20 cellular contexts compared by ENCODE assay signal in the genomic region with DNA sequence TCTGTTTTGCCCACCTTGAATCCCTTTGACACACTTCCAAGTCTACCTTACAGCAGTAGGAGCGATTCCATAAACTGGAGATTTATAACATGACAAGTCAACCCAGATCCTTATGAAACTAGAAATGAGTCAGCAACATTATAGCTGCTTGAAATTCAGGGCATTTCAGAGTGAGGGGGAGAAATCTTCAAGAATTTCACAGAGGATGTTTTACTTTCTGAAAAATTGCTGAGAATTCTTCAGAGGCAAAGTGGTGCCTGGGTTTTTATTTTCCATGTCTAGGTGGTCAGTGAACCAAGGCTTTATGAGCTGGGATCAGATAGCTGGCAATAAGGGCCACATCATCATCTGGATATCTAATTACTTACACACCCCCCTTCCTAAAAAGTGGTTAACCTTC.
DNase-seq lines count a peak whose midpoint lies in the region; ATAC-seq, FAIRE-seq and TF ChIP-seq lines count a peak whose summit lies in the region.
"Had no signal": no experiment of that assay in that cellular context is flagged by ENCODE, and none has a peak within 500 bp of the region (broad histone marks: within the 10 kb centered on the region; RNA-seq: fewer than 3 reads in every experiment).

No MANE protein-coding gene starts in this region.

- no peaks in the 10 kb centered on the region for H3K36me3 ChIP-seq in GM23248 (ENCODE audit: low read depth)
- H3K36me3 ChIP-seq: BLaER1 treated with 17β-estradiol and CSF1 and Interleukin-3, amounts not matched to agents 10 nM and 100 nM; heart left ventricle; neutrophil had no signal

- no peaks in the 10 kb centered on the region for H3K9me2 ChIP-seq in GM23248 (ENCODE audit: insufficient read depth)

- WGBS in GM23248 (ENCODE audit: low coverage in 1 of 2, low lambda C conversion rate in 2 of 2, missing lambda C conversion rate in 2 of 2), 2 experiments = 41 to 59% methylated on average over 1 of the region's 1 CpG

- TF ChIP-seq POLR2A in GM12892 (IDR thresholded peaks at IDR 0.05; ENCODE audit: low read depth, low read length) = no peak

- no peaks in the 10 kb centered on the region for H3K27me3 ChIP-seq in GM23248 (replicated peaks; ENCODE audit: insufficient read depth)
- H3K27me3 ChIP-seq: BLaER1 treated with 17β-estradiol and CSF1 and Interleukin-3, amounts not matched to agents 10 nM and 100 nM; body of pancreas; dorsolateral prefrontal cortex; heart left ventricle; neutrophil had no signal

- H3K9ac ChIP-seq in GM23248 = no peak overlapping the region
- H3K9ac ChIP-seq: BLaER1 treated with 17β-estradiol and CSF1 and Interleukin-3, amounts not matched to agents 10 nM and 100 nM had no signal

- DNase-seq in GM23248 = peak; percentile 2
- DNase-seq in left kidney (ENCODE audit: low read depth, low spot score) = peak; percentile 59
- peak; percentile 11 for DNase-seq in urothelium cell line (ENCODE audit: low spot score)
- no peak for DNase-seq in NCI-H524 (lab: John Stamatoyannopoulos, UW)
- DNase-seq in GM12892 (ENCODE audit: insufficient read length) = no peak
- DNase-seq: activated CD4-positive, alpha-beta memory T cell treated with anti-CD3 and anti-CD28 coated beads for 36 hours; activated naive CD4-positive, alpha-beta T cell treated with anti-CD3 and anti-CD28 coated beads, Interleukin-2, amount 50 U/mL, for 16 hours; activated T-cell treated with anti-CD3 and anti-CD28 coated beads, Interleukin-2, amount 50 U/mL, for 24 hours; body of pancreas; dorsolateral prefrontal cortex; HCEC 1CT; heart left ventricle; islet precursor cell; stimulated activated CD4-positive, alpha-beta T cell treated with anti-CD3 and anti-CD28 coated beads, Interleukin-2, amount 100 ng/mL, for 48 hours; T-helper 1 cell had no signal

- no peaks in the 10 kb centered on the region for H3K4me1 ChIP-seq in GM23248 (ENCODE audit: insufficient read depth)

- FAIRE-seq in urothelium cell line (lab: Jason Lieb, UNC) (no peak), GM12892 (lab: Jason Lieb, UNC) (no peak)

- no peak overlapping the region for H3K4me3 ChIP-seq in GM23248
- H3K4me3 ChIP-seq: BLaER1 treated with 17β-estradiol and CSF1 and Interleukin-3, amounts not matched to agents 10 nM and 100 nM; body of pancreas; dorsolateral prefrontal cortex; heart left ventricle had no signal

- no peak for ATAC-seq in HG03521 (IDR thresholded peaks at IDR 0.05; ENCODE audit: unreplicated experiment)
- ATAC-seq: body of pancreas, heart left ventricle, Right ventricle myocardium inferior had no signal

- H2AFZ ChIP-seq in GM23248 = no peak overlapping the region

- H3K9me3 ChIP-seq in GM23248 (ENCODE audit: low read depth) = no peaks in the 10 kb centered on the region
- H3K9me3 ChIP-seq: BLaER1 treated with 17β-estradiol and CSF1 and Interleukin-3, amounts not matched to agents 10 nM and 100 nM; body of pancreas; heart left ventricle; neutrophil had no signal

- no peaks in the 10 kb centered on the region for H4K20me1 ChIP-seq in GM23248 (ENCODE audit: insufficient read depth)
- H4K20me1 ChIP-seq: BLaER1 treated with 17β-estradiol and CSF1 and Interleukin-3, amounts not matched to agents 10 nM and 100 nM had no signal

- in situ Hi-C loops in GM23248 (cut with MboI) = no loop called here

- no peaks in the 10 kb centered on the region for H3F3A ChIP-seq in GM23248 (ENCODE audit: insufficient read depth)

- no peak overlapping the region for H3K4me2 ChIP-seq in GM23248 (ENCODE audit: unreplicated experiment)
- H3K4me2 ChIP-seq: BLaER1 treated with 17β-estradiol and CSF1 and Interleukin-3, amounts not matched to agents 10 nM and 100 nM had no signal

- no peak overlapping the region for H3K27ac ChIP-seq in GM23248
- H3K27ac ChIP-seq in angular gyrus (ENCODE audit: low read depth, low read length) = peak overlapping the region; percentile 35
- H3K27ac ChIP-seq: BLaER1 treated with 17β-estradiol and CSF1 and Interleukin-3, amounts not matched to agents 10 nM and 100 nM; body of pancreas; heart left ventricle; neutrophil had no signal

- no peaks in the 10 kb centered on the region for H3K79me2 ChIP-seq in GM23248 (ENCODE audit: insufficient read depth)

Comparison
In these comparisons a context has a peak if more than half of its experiments do, and no peak if none do; other contexts are left out.
1. DNase-seq: peak in GM23248 (single experiment), left kidney (single experiment) and urothelium cell line (single experiment); none in NCI-H524 (0 of 2) and GM12892 (single experiment).